ENCODE assay signal across 16 cellular contexts in the genomic region with DNA sequence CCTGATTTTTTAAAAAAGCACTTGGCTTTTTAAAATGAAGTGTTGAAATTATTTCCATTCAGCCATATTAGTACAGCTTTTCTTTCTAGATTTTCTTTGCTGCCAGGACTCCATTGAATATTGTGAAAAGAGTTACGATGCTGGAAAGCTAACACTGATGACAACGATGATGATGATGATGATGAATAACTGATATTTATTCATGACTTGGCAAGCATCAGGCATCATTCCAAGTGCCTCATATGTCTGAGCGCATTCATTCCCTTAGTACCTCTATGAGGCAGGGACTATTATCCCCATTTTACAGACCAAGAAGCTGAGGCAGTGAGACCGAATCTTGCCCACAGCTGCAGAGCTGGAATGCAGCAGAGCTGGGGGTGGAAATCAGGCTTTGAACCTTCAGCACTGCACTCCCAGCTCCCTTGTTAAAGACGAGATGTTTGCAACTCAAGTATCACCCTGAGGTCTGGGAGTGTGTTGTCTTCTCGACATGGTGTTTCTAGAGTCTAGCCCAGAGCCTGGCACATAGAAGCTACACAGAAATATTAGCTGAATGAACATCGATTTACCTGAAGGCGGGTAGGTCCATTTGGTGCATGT.
DNase-seq lines count a peak whose midpoint lies in the region; TF ChIP-seq lines count a peak whose summit lies in the region.
"Had no signal": no experiment of that assay in that cellular context is flagged by ENCODE, and none has a peak within 500 bp of the region (broad histone marks: within the 10 kb centered on the region; RNA-seq: fewer than 3 reads in every experiment).

No MANE protein-coding gene starts in this region.

- H3K27ac Mint-ChIP-seq in endodermal cell (no peak overlapping the region), immature natural killer cell (no peak overlapping the region), neural progenitor cell (no peak overlapping the region)
- H3K27ac Mint-ChIP-seq: CD8-positive, alpha-beta memory T cell had no signal

- H3K79me2 ChIP-seq in neural progenitor cell (ENCODE audit: low read depth) = no peaks in the 10 kb centered on the region

- no peak for TF ChIP-seq EP300 in sigmoid colon (IDR thresholded peaks at IDR 0.05)

- no peaks in the 10 kb centered on the region for H3K4me1 Mint-ChIP-seq in endodermal cell
- H3K4me1 Mint-ChIP-seq in immature natural killer cell = peaks cover 0 to 2% of the 10 kb centered on the region in 2 donors
- peaks cover 27% of the 10 kb centered on the region for H3K4me1 Mint-ChIP-seq in neural progenitor cell

- H3K36me3 ChIP-seq in H7 (replicated peaks; ENCODE audit: control insufficient read depth, insufficient read depth, low read length) (no peaks in the 10 kb centered on the region), endodermal cell (ENCODE audit: control insufficient read depth, insufficient read depth, low read length) (no peaks in the 10 kb centered on the region), sigmoid colon (no peaks in the 10 kb centered on the region), neural progenitor cell (no peaks in the 10 kb centered on the region)
- H3K36me3 ChIP-seq: BLaER1 had no signal

- no peak overlapping the region for H3K4me2 ChIP-seq in neural progenitor cell
- H3K4me2 ChIP-seq: BLaER1 had no signal

- H3K4me1 ChIP-seq in endodermal cell (ENCODE audit: control insufficient read depth, insufficient read depth, low read length) (no peaks in the 10 kb centered on the region), sigmoid colon (peaks cover 0 to 45% (median 30%) of the 10 kb centered on the region in 4 donors), neural progenitor cell (peaks cover 15% of the 10 kb centered on the region)
- H3K4me1 ChIP-seq: Caco-2 had no signal

- no peaks in the 10 kb centered on the region for H3K27me3 ChIP-seq in H7 (ENCODE audit: control insufficient read depth, insufficient read depth, low read length)
- no peaks in the 10 kb centered on the region for H3K27me3 ChIP-seq in endodermal cell (ENCODE audit: control insufficient read depth, insufficient read depth, low read length, poor library complexity, severe bottlenecking)
- no peaks in the 10 kb centered on the region for H3K27me3 ChIP-seq in sigmoid colon
- H3K27me3 ChIP-seq in neural progenitor cell = no peaks in the 10 kb centered on the region
- H3K27me3 ChIP-seq: BLaER1 had no signal

- H3K4me3 ChIP-seq in H7 (ENCODE audit: insufficient read depth, low read depth, low read length) (no peak overlapping the region), endodermal cell (ENCODE audit: low read length) (no peak overlapping the region), sigmoid colon (no peak overlapping the region), neural progenitor cell (no peak overlapping the region)
- H3K4me3 ChIP-seq: BLaER1 had no signal

- H2AFZ ChIP-seq in neural progenitor cell (replicated peaks) = no peak overlapping the region

- no peak overlapping the region for H3K27ac ChIP-seq in endodermal cell (ENCODE audit: low read depth, low read length)
- peak overlapping the region in 3 of 4 donors; percentile 15 to 86 (median 82) for H3K27ac ChIP-seq in sigmoid colon
- no peak overlapping the region for H3K27ac ChIP-seq in neural progenitor cell
- H3K27ac ChIP-seq: 22Rv1, BLaER1 had no signal

- DNase-seq in activated CD8-positive, alpha-beta memory T cell treated with anti-CD3 and anti-CD28 coated beads for 24 hours = peak; percentile 4
- DNase-seq in activated CD8-positive, alpha-beta memory T cell treated with anti-CD3 and anti-CD28 coated beads, Interleukin-2, amount 50 U/mL, for 4 hours = no peak
- DNase-seq in H7 (peak; percentile 8), endodermal cell (peak; percentile 22), sigmoid colon (no peak), NCI-H1417 treated with DMSO at 0.1 percent for 48 hours (lab: John Stamatoyannopoulos, UW) (no peak), immature natural killer cell (no peak), neural progenitor cell (ENCODE audit: low spot score) (no peak)
- DNase-seq: AML-193; Caco-2; CD8-positive, alpha-beta memory T cell; DND-41; GDM1; IMR-90 had no signal

- intact Hi-C loops in sigmoid colon (cut with DNase I) = loop anchor here (5.0 kb wide), 1 partner anchor 473 kb away; no protein-coding TSS in a partner anchor

- H3F3A ChIP-seq in neural progenitor cell (ENCODE audit: low read depth) = no peaks in the 10 kb centered on the region

- H4K20me1 ChIP-seq in neural progenitor cell (ENCODE audit: low read depth) = no peaks in the 10 kb centered on the region
- H4K20me1 ChIP-seq: BLaER1 had no signal

- no peaks in the 10 kb centered on the region for H3K36me3 Mint-ChIP-seq in endodermal cell (ENCODE audit: low read depth)
- H3K36me3 Mint-ChIP-seq in immature natural killer cell = no peaks in the 10 kb centered on the region
- no peaks in the 10 kb centered on the region for H3K36me3 Mint-ChIP-seq in neural progenitor cell
- H3K36me3 Mint-ChIP-seq: CD8-positive, alpha-beta memory T cell had no signal

- H3K9me3 ChIP-seq in endodermal cell (ENCODE audit: control insufficient read depth, low read length) (no peaks in the 10 kb centered on the region), sigmoid colon (no peaks in the 10 kb centered on the region), neural progenitor cell (ENCODE audit: low read depth) (no peaks in the 10 kb centered on the region)
- H3K9me3 ChIP-seq: Caco-2 had no signal

- WGBS in endodermal cell (ENCODE audit: insufficient coverage in 1 of 2, insufficient read length in 1 of 2), 2 experiments = 92 to 95% methylated on average over 6 to 8 of the region's 8 CpGs
- WGBS in sigmoid colon, 2 donors = 93 to 95% methylated on average over 8 of the region's 8 CpGs

- no peak for TF ChIP-seq CTCF in endodermal cell (conservative IDR thresholded peaks at IDR 0.05)
- no peak for TF ChIP-seq CTCF in sigmoid colon (IDR thresholded peaks at IDR 0.05)
- TF ChIP-seq CTCF in neural progenitor cell (IDR thresholded peaks at IDR 0.05) = no peak

- peaks cover 4% of the 10 kb centered on the region for H3K9me3 Mint-ChIP-seq in endodermal cell
- H3K9me3 Mint-ChIP-seq in immature natural killer cell = no peaks in the 10 kb centered on the region
- no peaks in the 10 kb centered on the region for H3K9me3 Mint-ChIP-seq in neural progenitor cell
- H3K9me3 Mint-ChIP-seq: CD8-positive, alpha-beta memory T cell had no signal

- H3K27me3 Mint-ChIP-seq in endodermal cell (ENCODE audit: insufficient read depth) = no peaks in the 10 kb centered on the region
- peaks cover 0 to 12% (median 4%) of the 10 kb centered on the region in 3 donors for H3K27me3 Mint-ChIP-seq in immature natural killer cell (ENCODE audit: low read depth in 3 of 3)
- H3K27me3 Mint-ChIP-seq in neural progenitor cell (ENCODE audit: insufficient read depth, low read depth) = peaks cover 16% of the 10 kb centered on the region

- no peak overlapping the region for H3K9ac ChIP-seq in endodermal cell (ENCODE audit: extremely low read depth, low read length, poor library complexity, severe bottlenecking)
- H3K9ac ChIP-seq in neural progenitor cell = no peak overlapping the region
- H3K9ac ChIP-seq: BLaER1 had no signal

- H3K4me3 Mint-ChIP-seq in endodermal cell = no peak overlapping the region
- H3K4me3 Mint-ChIP-seq in immature natural killer cell = no peak overlapping the region
- H3K4me3 Mint-ChIP-seq in neural progenitor cell = no peak overlapping the region
- H3K4me3 Mint-ChIP-seq: CD8-positive, alpha-beta memory T cell had no signal

- no peak for TF ChIP-seq POLR2A in sigmoid colon (IDR thresholded peaks at IDR 0.05)

Comparison
In these comparisons a context has a peak if more than half of its experiments do, and no peak if none do; other contexts are left out.
1. DNase-seq: peak in activated CD8-positive, alpha-beta memory T cell treated with anti-CD3 and anti-CD28 coated beads for 24 hours (single experiment), H7 (single experiment) and endodermal cell (single experiment); none in activated CD8-positive, alpha-beta memory T cell treated with anti-CD3 and anti-CD28 coated beads, Interleukin-2, amount 50 U/mL, for 4 hours (single experiment), sigmoid colon (single experiment), NCI-H1417 treated with DMSO at 0.1 percent for 48 hours (single experiment), immature natural killer cell (0 of 3) and neural progenitor cell (single experiment).
2. H3K27ac ChIP-seq: peak in sigmoid colon (3 of 4); none in endodermal cell (single experiment) and neural progenitor cell (single experiment).